ENCODE assay signal across 8 cellular contexts in genomic region chr19:33175886-33176669, GRCh38. TPM values are rescaled to one million over a fixed set of nuclear protein-coding genes. Genes with fewer than 3 reads are reported as not detected.
A peak's percentile ranks its signal among the peaks of the same experiment; 100 is the strongest.
DNase-seq lines count a peak whose midpoint lies in the region; ATAC-seq and TF ChIP-seq lines count a peak whose summit lies in the region.

No MANE protein-coding gene starts in this region.

- DNase-seq in stimulated activated CD4-positive, alpha-beta T cell treated with anti-CD3 and anti-CD28 coated beads, Interleukin-1b, Interleukin-23, amount 100 ng/mL, for 48 hours = peak; percentile 14
- no peak for DNase-seq in stimulated activated CD4-positive, alpha-beta T cell treated with anti-CD3 and anti-CD28 coated beads, Interleukin-4, amount 100 ng/mL, for 1 hour
- DNase-seq in MM.1S (peak; percentile 12), cardiac septum (ENCODE audit: low spot score) (peak; percentile 75), pons (ENCODE audit: low spot score) (peak; percentile 7), medulla oblongata (ENCODE audit: extremely low spot score) (no peak)
- peak; percentile 48 for DNase-seq in activated naive CD4-positive, alpha-beta T cell treated with anti-CD3 and anti-CD28 coated beads, Interleukin-2, amount 10 ng/mL, durations not matched to agents 7 days and 5 days

- H3K4me1 ChIP-seq in MM.1S (ENCODE audit: low read length) = peaks cover 7% of the 10 kb centered on the region; the same call in 1 of the 2 replicates

- intact Hi-C loops in cardiac septum (cut with DNase I) = loop anchor here (5.0 to 10.0 kb wide), 2 partner anchors 94 to 201 kb away; partner anchors contain the start of genes CEP89, FAAP24 and GPATCH1

- TF ChIP-seq CTCF in MM.1S (IDR thresholded peaks at IDR 0.05; ENCODE audit: low read length) = no peak; the same call in 1 of the 2 replicates

- no peaks in the 10 kb centered on the region for H3K9me2 ChIP-seq in MM.1S (replicated peaks; ENCODE audit: insufficient read depth, low read length)

- no peaks in the 10 kb centered on the region for H4K20me1 ChIP-seq in MM.1S (ENCODE audit: insufficient read depth, low read length)

- H3K79me2 ChIP-seq in MM.1S (ENCODE audit: low read length) = no peaks in the 10 kb centered on the region

- H3K4me3 Mint-ChIP-seq in activated naive CD4-positive, alpha-beta T cell treated with anti-CD3 and anti-CD28 coated beads, Interleukin-2, amount 10 ng/mL, durations not matched to agents 7 days and 5 days = peak overlapping the region; percentile 86

- peak overlapping the region; percentile 90 for H2AFZ ChIP-seq in MM.1S (ENCODE audit: low read length)

- H3K4me2 ChIP-seq in MM.1S (ENCODE audit: low read depth, low read length) = peak overlapping the region; percentile 80

- no peak for ATAC-seq in GM18519 (IDR thresholded peaks at IDR 0.05; ENCODE audit: low FRiP score, unreplicated experiment)

- H3K27ac Mint-ChIP-seq in activated naive CD4-positive, alpha-beta T cell treated with anti-CD3 and anti-CD28 coated beads, Interleukin-2, amount 10 ng/mL, durations not matched to agents 7 days and 5 days = peak overlapping the region; percentile 97

- H3K4me1 Mint-ChIP-seq in activated naive CD4-positive, alpha-beta T cell treated with anti-CD3 and anti-CD28 coated beads, Interleukin-2, amount 10 ng/mL, durations not matched to agents 7 days and 5 days = peaks cover 37% of the 10 kb centered on the region

- H3K27me3 Mint-ChIP-seq in activated naive CD4-positive, alpha-beta T cell treated with anti-CD3 and anti-CD28 coated beads, Interleukin-2, amount 10 ng/mL, durations not matched to agents 7 days and 5 days = peaks cover 13% of the 10 kb centered on the region

- H3K27ac ChIP-seq in MM.1S (ENCODE audit: low read length) = peak overlapping the region; percentile 60; the same call in 1 of the 2 replicates

- no peaks in the 10 kb centered on the region for H3K36me3 ChIP-seq in MM.1S (replicated peaks; ENCODE audit: insufficient read depth, low read length)

- peaks cover 10% of the 10 kb centered on the region for H3F3A ChIP-seq in MM.1S (ENCODE audit: insufficient read depth, low read length)

- no peaks in the 10 kb centered on the region for H3K9me3 Mint-ChIP-seq in activated naive CD4-positive, alpha-beta T cell treated with anti-CD3 and anti-CD28 coated beads, Interleukin-2, amount 10 ng/mL, durations not matched to agents 7 days and 5 days

- peak overlapping the region; percentile 88 for H3K4me3 ChIP-seq in MM.1S (ENCODE audit: low read length)

- peak overlapping the region; percentile 87 for H3K9ac ChIP-seq in MM.1S (ENCODE audit: low read length)

- CTCF ChIA-PET in activated naive CD4-positive, alpha-beta T cell treated with anti-CD3 and anti-CD28 coated beads, Interleukin-2, amount 10 ng/mL, durations not matched to agents 7 days and 5 days (lab: Charles Lee) = interaction anchor here (1.0 to 2.7 kb wide), 10 partner anchors 8 to 51 kb away, joined by 3 to 15 read pairs (median 8); no protein-coding TSS in a partner anchor

- no peaks in the 10 kb centered on the region for H3K27me3 ChIP-seq in MM.1S (replicated peaks; ENCODE audit: insufficient read depth, low read length)

- peaks cover 4% of the 10 kb centered on the region for H3K36me3 Mint-ChIP-seq in activated naive CD4-positive, alpha-beta T cell treated with anti-CD3 and anti-CD28 coated beads, Interleukin-2, amount 10 ng/mL, durations not matched to agents 7 days and 5 days

- no peaks in the 10 kb centered on the region for H3K9me3 ChIP-seq in MM.1S (replicated peaks; ENCODE audit: insufficient read depth, low read length)

RNA-seq across cellular contexts. Expression of gene LRP3, which starts 18.1 kb away (rescaled TPM):
- 22.4 TPM for total RNA-seq in cardiac septum

RNA-seq across cellular contexts. Expression of gene WDR88, which starts 44.2 kb away (rescaled TPM):
- not detected for total RNA-seq in cardiac septum

RNA-seq across cellular contexts. Expression of gene SLC7A10, which starts 49.6 kb away (rescaled TPM):
- total RNA-seq in cardiac septum = not detected

Comparison
In these comparisons a context has a peak if more than half of its experiments do, and no peak if none do; other contexts are left out.
1. DNase-seq: peak in stimulated activated CD4-positive, alpha-beta T cell treated with anti-CD3 and anti-CD28 coated beads, Interleukin-1b, Interleukin-23, amount 100 ng/mL, for 48 hours (single experiment), MM.1S (single experiment), activated naive CD4-positive, alpha-beta T cell treated with anti-CD3 and anti-CD28 coated beads, Interleukin-2, amount 10 ng/mL, durations not matched to agents 7 days and 5 days (single experiment), cardiac septum (single experiment) and pons (single experiment); none in stimulated activated CD4-positive, alpha-beta T cell treated with anti-CD3 and anti-CD28 coated beads, Interleukin-4, amount 100 ng/mL, for 1 hour (single experiment) and medulla oblongata (single experiment).